Comparison of ENCODE assay signal across 9 cellular contexts in the genomic region with DNA sequence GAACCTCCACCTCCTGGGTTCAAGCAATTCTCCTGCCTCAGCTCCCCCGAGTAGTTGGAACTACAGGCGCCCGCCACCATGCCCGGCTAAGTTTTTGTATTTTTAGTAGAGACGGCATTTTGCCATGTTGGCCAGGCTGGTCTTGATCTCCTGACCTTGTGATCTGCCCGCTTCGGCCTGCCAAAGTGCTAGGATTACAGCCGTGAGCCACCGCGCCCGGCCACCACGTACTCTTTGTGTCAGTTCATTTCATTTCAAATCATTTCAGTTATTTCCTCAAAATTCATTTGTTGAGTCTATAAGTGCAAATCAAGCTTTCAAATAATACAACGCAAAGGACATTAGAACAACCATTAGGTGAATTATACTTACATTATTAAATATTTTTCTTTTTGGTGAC.
"Had no signal": no experiment of that assay in that cellular context is flagged by ENCODE, and none has a peak within 500 bp of the region (broad histone marks: within the 10 kb centered on the region; RNA-seq: fewer than 3 reads in every experiment).

No MANE protein-coding gene starts in this region.

- H3K9me3 ChIP-seq: HAP-1 had no signal

- DNase-seq: GM23248, GOT3, H7, H9, HCEC 1CT, HFFc6 had no signal

- H3K4me3 ChIP-seq: GM23248, GM23338, HAP-1 had no signal

- H3K36me3 ChIP-seq: HAP-1 had no signal

- H3K4me1 ChIP-seq: HAP-1 had no signal

- H3K27ac ChIP-seq: GM23248 had no signal

- H3K4me3 Mint-ChIP-seq: GM23338, H9, HFFc6 had no signal

- ATAC-seq: GM23338, HCT116 had no signal

- H3K27ac Mint-ChIP-seq: GM23338, HFFc6 had no signal

- H2AFZ ChIP-seq: GM23248, GM23338 had no signal

- H3K4me2 ChIP-seq: GM23338 had no signal

- H3K4me1 Mint-ChIP-seq: GM23338 had no signal
